In genomic region chr2:101396352-101396717, GRCh38 we compare ENCODE assay signal across 13 cellular contexts. TPM values are rescaled to one million over a fixed set of nuclear protein-coding genes. Genes with fewer than 3 reads are reported as not detected.
DNase-seq lines count a peak whose midpoint lies in the region; ATAC-seq and TF ChIP-seq lines count a peak whose summit lies in the region.
"Had no signal": no experiment of that assay in that cellular context is flagged by ENCODE, and none has a peak within 500 bp of the region (broad histone marks: within the 10 kb centered on the region; RNA-seq: fewer than 3 reads in every experiment).

No MANE protein-coding gene starts in this region.

- intact Hi-C loops in mammary epithelial cell (cut with micrococcal nuclease) (no loop called here), left lung (cut with DNase I) (no loop called here), left colon (cut with DNase I, micrococcal nuclease) (no loop called here)

- peaks cover 17% of the 10 kb centered on the region for H3K4me1 ChIP-seq in mammary epithelial cell (ENCODE audit: insufficient read depth, low read length)
- H3K4me1 ChIP-seq in left lung: peaks cover 0 to 15% of the 10 kb centered on the region in 2 donors
- no peaks in the 10 kb centered on the region for H3K4me1 ChIP-seq in GM23338 (ENCODE audit: insufficient read depth)

- no peak overlapping the region for H3K4me3 Mint-ChIP-seq in GM23338
- H3K4me3 Mint-ChIP-seq: activated CD8-positive, alpha-beta T cell treated with anti-CD3 and anti-CD28 coated beads, Interleukin-2, amount 10 ng/mL, durations not matched to agents 7 days and 5 days; neural progenitor cell had no signal

- no peaks in the 10 kb centered on the region; the same call in 2 of the 3 replicates for H3K9me3 Mint-ChIP-seq in GM23338
- H3K9me3 Mint-ChIP-seq: neural progenitor cell had no signal

- peak overlapping the region; percentile 39 for H3K9ac ChIP-seq in mammary epithelial cell (ENCODE audit: insufficient read depth, low read length)
- H3K9ac ChIP-seq: neural progenitor cell had no signal

- CTCF ChIA-PET in mammary epithelial cell (lab: Charles Lee; ENCODE audit: low non-redundant PET): interaction anchor here (0.7 kb wide), 1 partner anchor 472 kb away, joined by 3 read pairs; no protein-coding TSS in a partner anchor

- peak; percentile 70 for DNase-seq in COLO829 (ENCODE audit: low spot score)
- DNase-seq in LHCN-M2 (ENCODE audit: low read depth): peak; percentile 97
- peak; percentile 94 for DNase-seq in mammary epithelial cell
- DNase-seq in left lung: no peak
- DNase-seq in GM23338 (ENCODE audit: low spot score): no peak
- no peak for DNase-seq in GM10266 (ENCODE audit: extremely low spot score)
- no peak for DNase-seq in left colon
- DNase-seq: activated CD8-positive, alpha-beta T cell treated with anti-CD3 and anti-CD28 coated beads, Interleukin-2, amount 10 ng/mL, durations not matched to agents 7 days and 5 days; hypothalamus; NCI-H1436; RPMI8226 had no signal

- in situ Hi-C loops in mammary epithelial cell (cut with MboI; ENCODE audit: low sequenced_read_pairs in 2 of 2): no loop called here

- H3K36me3 ChIP-seq in mammary epithelial cell (ENCODE audit: insufficient read depth, low read length) (no peaks in the 10 kb centered on the region), left lung (no peaks in the 10 kb centered on the region), GM23338 (ENCODE audit: insufficient read depth) (no peaks in the 10 kb centered on the region)
- H3K36me3 ChIP-seq: neural progenitor cell had no signal

- H3F3A ChIP-seq in GM23338 (replicated peaks; ENCODE audit: low read depth): no peaks in the 10 kb centered on the region

- H3K79me2 ChIP-seq in mammary epithelial cell (ENCODE audit: insufficient read depth, low read length) (no peaks in the 10 kb centered on the region), GM23338 (replicated peaks; ENCODE audit: insufficient read depth) (no peaks in the 10 kb centered on the region)

- H3K9me3 ChIP-seq in mammary epithelial cell (replicated peaks; ENCODE audit: insufficient read depth, low read length) (no peaks in the 10 kb centered on the region), left lung (no peaks in the 10 kb centered on the region)

- peak; percentile 47 for ATAC-seq in left lung
- ATAC-seq in GM23338: no peak
- ATAC-seq in GM21360 (IDR thresholded peaks at IDR 0.05; ENCODE audit: unreplicated experiment): no peak
- ATAC-seq in left colon: no peak
- ATAC-seq: activated CD8-positive, alpha-beta T cell treated with anti-CD3 and anti-CD28 coated beads, Interleukin-2, amount 10 ng/mL, durations not matched to agents 7 days and 5 days had no signal

- no peaks in the 10 kb centered on the region for H3K36me3 Mint-ChIP-seq in GM23338 (ENCODE audit: low read depth)
- H3K36me3 Mint-ChIP-seq: neural progenitor cell had no signal

- WGBS in mammary epithelial cell (ENCODE audit: low coverage, missing lambda C conversion rate): 2% methylated on average over 2 of the region's 2 CpGs

- H3K27me3 ChIP-seq in mammary epithelial cell (ENCODE audit: insufficient read depth, low read length) (no peaks in the 10 kb centered on the region), left lung (peaks cover 0 to 24% of the 10 kb centered on the region in 2 donors), GM23338 (ENCODE audit: insufficient read depth) (no peaks in the 10 kb centered on the region)
- H3K27me3 ChIP-seq: neural progenitor cell had no signal

- no peak overlapping the region for H3K27ac Mint-ChIP-seq in GM23338
- H3K27ac Mint-ChIP-seq: activated CD8-positive, alpha-beta T cell treated with anti-CD3 and anti-CD28 coated beads, Interleukin-2, amount 10 ng/mL, durations not matched to agents 7 days and 5 days; neural progenitor cell had no signal

- H3K4me3 ChIP-seq in mammary epithelial cell (replicated peaks in 1 of 3; ENCODE audit: insufficient read depth in 1 of 3, low read depth in 2 of 3, low read length in 3 of 3): peak overlapping the region in 1 of 3 experiments; percentile 22
- no peak overlapping the region for H3K4me3 ChIP-seq in left lung
- no peak overlapping the region for H3K4me3 ChIP-seq in GM23338
- H3K4me3 ChIP-seq: neural progenitor cell had no signal

- H2AFZ ChIP-seq in mammary epithelial cell (ENCODE audit: low read depth, low read length): peak overlapping the region; percentile 80
- H2AFZ ChIP-seq in GM23338: no peak overlapping the region
- H2AFZ ChIP-seq: neural progenitor cell had no signal

- H4K20me1 ChIP-seq in mammary epithelial cell (ENCODE audit: insufficient read depth, low read length) (no peaks in the 10 kb centered on the region), GM23338 (replicated peaks; ENCODE audit: insufficient read depth) (no peaks in the 10 kb centered on the region)

- peak overlapping the region; percentile 76 for H3K4me2 ChIP-seq in mammary epithelial cell (ENCODE audit: insufficient read depth, low read depth, low read length)
- no peak overlapping the region for H3K4me2 ChIP-seq in GM23338
- H3K4me2 ChIP-seq: neural progenitor cell had no signal

- H3K27ac ChIP-seq in mammary epithelial cell (ENCODE audit: insufficient read depth, low read depth, low read length) (peak overlapping the region; percentile 82), left lung (no peak overlapping the region), GM23338 (ENCODE audit: low read depth) (no peak overlapping the region)
- H3K27ac ChIP-seq: neural progenitor cell had no signal

- peaks cover 16% of the 10 kb centered on the region for H3K4me1 Mint-ChIP-seq in GM23338

- peaks cover 7% of the 10 kb centered on the region for H3K27me3 Mint-ChIP-seq in GM23338 (ENCODE audit: insufficient read depth, low read depth, poor library complexity)

- TF ChIP-seq CTCF in mammary epithelial cell (conservative IDR thresholded peaks at IDR 0.05 in 1 of 2, IDR thresholded peaks at IDR 0.05 in 1 of 2; ENCODE audit: extremely low read depth in 1 of 2, insufficient read depth in 1 of 2, low read depth in 1 of 2, low read length in 2 of 2) (no peak), left lung (IDR thresholded peaks at IDR 0.05) (no peak), GM23338 (conservative IDR thresholded peaks at IDR 0.05; ENCODE audit: low read depth in 2 of 2) (no peak), GM10266 (IDR thresholded peaks at IDR 0.05; ENCODE audit: control insufficient read depth, insufficient read depth, low read depth, missing control alignments) (no peak)

- no peaks in the 10 kb centered on the region for H3K9me2 ChIP-seq in GM23338 (ENCODE audit: insufficient read depth)

- BruUV-seq in mammary epithelial cell (replicated peaks; lab: Mats Ljungman, UMichigan): no TSS peak

- dilution Hi-C loops in mammary epithelial cell (cut with HindIII; ENCODE audit: low sequenced_read_pairs): no loop called here

TF ChIP-seq in GM23338, 12 proteins besides CTCF, POLR2A, EP300 and RAD21 (continues in another document):
- TF ChIP-seq NANOG (IDR thresholded peaks at IDR 0.05; ENCODE audit: borderline replicate concordance): no peak
- TF ChIP-seq EZH2phosphoT487 (IDR thresholded peaks at IDR 0.05; ENCODE audit: unreplicated experiment): no peak

RNA-seq across cellular contexts. Expression of gene CREG2, which starts 9.0 kb away (rescaled TPM):
- total RNA-seq in LHCN-M2 (2014; rRNA removed): 1.8 and 2.4 TPM in 2 replicates
- 0.17 TPM for polyA plus RNA-seq in LHCN-M2 (2012)
- 1 to 10 TPM in 1 of 2 donors, under 1 TPM in 1; under 0.01 to 1.4 TPM for total RNA-seq in mammary epithelial cell
- polyA plus RNA-seq in mammary epithelial cell: 3.6 TPM
- polyA minus RNA-seq in mammary epithelial cell: not detected
- not detected for total RNA-seq in left lung
- total RNA-seq in GM23338 (2014; rRNA removed; shearing (Covaris generic)): 0.12 and 2.6 TPM in 2 replicates
- polyA plus RNA-seq in GM23338 (2016; fragmentation: Nextera tagmentation; extraction: Ambion mirVana): 1.5 and 1.7 TPM in 2 replicates
- under 1 TPM; 0.06 to 0.12 TPM for total RNA-seq in left colon
- total RNA-seq: activated CD8-positive, alpha-beta T cell treated with anti-CD3 and anti-CD28 coated beads, Interleukin-2, amount 10 ng/mL, durations not matched to agents 7 days and 5 days had no signal

Comparison
In these comparisons a context has a peak if more than half of its experiments do, and no peak if none do; other contexts are left out.
1. DNase-seq: peak in COLO829 (single experiment), LHCN-M2 (single experiment) and mammary epithelial cell (single experiment); none in left lung (0 of 2), GM23338 (single experiment), GM10266 (single experiment) and left colon (0 of 2).